ENCODE assay signal across 8 cellular contexts in genomic region chr15:63156086-63156707, GRCh38. TPM values are rescaled to one million over a fixed set of nuclear protein-coding genes. Genes with fewer than 3 reads are reported as not detected.
DNase-seq lines count a peak whose midpoint lies in the region; ATAC-seq and TF ChIP-seq lines count a peak whose summit lies in the region.

No MANE protein-coding gene starts in this region.

- POLR2A ChIA-PET in CD8-positive, alpha-beta T cell (lab: Charles Lee) = interaction anchor here (0.6 to 2.1 kb wide), 12 partner anchors 8 to 166 kb away, joined by 3 to 21 read pairs (median 6); partner anchors contain the start of gene APH1B

- intact Hi-C loops in CD8-positive, alpha-beta T cell (cut with DNase I, micrococcal nuclease) = loop anchor here (2.0 to 5.0 kb wide), 3 partner anchors 33 to 1006 kb away; partner anchors contain the start of gene PPIB (in 1 of the 2)

- peak overlapping the region; percentile 97 for H3K27ac Mint-ChIP-seq in CD8-positive, alpha-beta T cell

- H3K27ac ChIP-seq in CD8-positive, alpha-beta T cell (ENCODE audit: low read depth, low read length) = peak overlapping the region; percentile 78
- H3K27ac ChIP-seq in muscle layer of duodenum (ENCODE audit: low read length) = peak overlapping the region; percentile 97

- H3K9me3 ChIP-seq in CD8-positive, alpha-beta T cell (ENCODE audit: low read length) = no peaks in the 10 kb centered on the region
- H3K9me3 ChIP-seq in muscle layer of duodenum (ENCODE audit: control insufficient read depth in 1 of 2, low read length in 2 of 2) = no peaks in the 10 kb centered on the region

- no peaks in the 10 kb centered on the region for H3K36me3 ChIP-seq in CD8-positive, alpha-beta T cell (ENCODE audit: insufficient read depth, low read length)
- peaks cover 23 to 26% of the 10 kb centered on the region in 2 donors for H3K36me3 ChIP-seq in muscle layer of duodenum (ENCODE audit: control insufficient read depth in 1 of 2, insufficient read depth in 2 of 2, low read length in 2 of 2)

- peaks cover 18% of the 10 kb centered on the region for H3K4me1 ChIP-seq in CD8-positive, alpha-beta T cell (ENCODE audit: insufficient read depth, low read length)
- H3K4me1 ChIP-seq in muscle layer of duodenum (ENCODE audit: control insufficient read depth in 1 of 2, insufficient read depth in 2 of 2, low read length in 2 of 2) = peaks cover 0 to 8% of the 10 kb centered on the region in 2 donors

- TF ChIP-seq POLR2A in NB4 (IDR thresholded peaks at IDR 0.05; ENCODE audit: extremely low read depth, insufficient read length) = no peak

- H3K36me3 Mint-ChIP-seq in CD8-positive, alpha-beta T cell = peaks cover 36% of the 10 kb centered on the region

- CTCF ChIA-PET in CD8-positive, alpha-beta T cell (lab: Charles Lee) = interaction anchor here (0.9 to 1.9 kb wide), 3 partner anchors 39 to 123 kb away, joined by 3 to 9 read pairs (median 5); no protein-coding TSS in a partner anchor

- H3K9me3 Mint-ChIP-seq in CD8-positive, alpha-beta T cell = no peaks in the 10 kb centered on the region

- no peaks in the 10 kb centered on the region for H3K27me3 ChIP-seq in CD8-positive, alpha-beta T cell (ENCODE audit: insufficient read depth, low read length)
- no peaks in the 10 kb centered on the region for H3K27me3 ChIP-seq in muscle layer of duodenum (ENCODE audit: low read depth, low read length)

- peak overlapping the region; percentile 94 for H3K4me3 ChIP-seq in CD8-positive, alpha-beta T cell (ENCODE audit: low read depth, low read length)
- H3K4me3 ChIP-seq in NB4 (ENCODE audit: low read depth, low read length) (peak overlapping the region; percentile 78), muscle layer of duodenum (ENCODE audit: low read depth in 1 of 2, low read length in 2 of 2) (peak overlapping the region; percentile 93 to 94)

- no peaks in the 10 kb centered on the region for H3K27me3 Mint-ChIP-seq in CD8-positive, alpha-beta T cell (ENCODE audit: low read depth)

- ATAC-seq in CD8-positive, alpha-beta T cell = no peak

- H3K4me3 Mint-ChIP-seq in CD8-positive, alpha-beta T cell = peak overlapping the region; percentile 100

- no peak for DNase-seq in CD8-positive, alpha-beta T cell
- DNase-seq in NB4 (ENCODE audit: low read depth) (peak; percentile 3), dermis blood vessel endothelial cell (peak; percentile 33), NCI-H526 treated with DMSO at 0.1 percent for 48 hours (lab: John Stamatoyannopoulos, UW) (no peak), NCI-H748 treated with DMSO at 0.1 percent for 48 hours (lab: John Stamatoyannopoulos, UW) (no peak), SHP77 (lab: John Stamatoyannopoulos, UW) (no peak)
- DNase-seq in activated CD4-positive, CD25-positive, alpha-beta regulatory T cell treated with anti-CD3 and anti-CD28 coated beads, Interleukin-2, amount 50 U/mL, for 72 hours = no peak

- no peak for TF ChIP-seq CTCF in CD8-positive, alpha-beta T cell (IDR thresholded peaks at IDR 0.05)
- TF ChIP-seq CTCF in NB4 (IDR thresholded peaks at IDR 0.05; ENCODE audit: low read depth, low read length) = no peak

- H3K4me1 Mint-ChIP-seq in CD8-positive, alpha-beta T cell (ENCODE audit: low read depth) = peaks cover 28% of the 10 kb centered on the region

RNA-seq across cellular contexts. Expression of gene RPS27L, which starts 1.1 kb away (rescaled TPM):
- 10 to 100 TPM; 40.3 to 45.9 TPM for total RNA-seq in CD8-positive, alpha-beta T cell
- 285 and 407 TPM in 2 replicates for total RNA-seq in dermis blood vessel endothelial cell

RNA-seq across cellular contexts. Expression of gene RAB8B, which starts 33.2 kb away (rescaled TPM):
- total RNA-seq in CD8-positive, alpha-beta T cell = 100 to 1,000 TPM; 145 to 146 TPM
- total RNA-seq in dermis blood vessel endothelial cell = 81.5 and 95.7 TPM in 2 replicates

RNA-seq across cellular contexts. Expression of gene LACTB, which starts 34.5 kb away (rescaled TPM):
- 1 to 10 TPM; 8.8 to 9.6 TPM for total RNA-seq in CD8-positive, alpha-beta T cell
- total RNA-seq in dermis blood vessel endothelial cell = 45.1 and 47.1 TPM in 2 replicates

Comparison
In these comparisons a context has a peak if more than half of its experiments do, and no peak if none do; other contexts are left out.
1. DNase-seq: peak in NB4 (single experiment) and dermis blood vessel endothelial cell (single experiment); none in CD8-positive, alpha-beta T cell (0 of 7), NCI-H526 treated with DMSO at 0.1 percent for 48 hours (single experiment), NCI-H748 treated with DMSO at 0.1 percent for 48 hours (single experiment), SHP77 (0 of 2) and activated CD4-positive, CD25-positive, alpha-beta regulatory T cell treated with anti-CD3 and anti-CD28 coated beads, Interleukin-2, amount 50 U/mL, for 72 hours (single experiment).
2. Peak in every context shown above with its lines, with median percentiles within 50 percentile points of each other: H3K4me3 ChIP-seq.